ENCODE assay signal across 8 cellular contexts in the genomic region with DNA sequence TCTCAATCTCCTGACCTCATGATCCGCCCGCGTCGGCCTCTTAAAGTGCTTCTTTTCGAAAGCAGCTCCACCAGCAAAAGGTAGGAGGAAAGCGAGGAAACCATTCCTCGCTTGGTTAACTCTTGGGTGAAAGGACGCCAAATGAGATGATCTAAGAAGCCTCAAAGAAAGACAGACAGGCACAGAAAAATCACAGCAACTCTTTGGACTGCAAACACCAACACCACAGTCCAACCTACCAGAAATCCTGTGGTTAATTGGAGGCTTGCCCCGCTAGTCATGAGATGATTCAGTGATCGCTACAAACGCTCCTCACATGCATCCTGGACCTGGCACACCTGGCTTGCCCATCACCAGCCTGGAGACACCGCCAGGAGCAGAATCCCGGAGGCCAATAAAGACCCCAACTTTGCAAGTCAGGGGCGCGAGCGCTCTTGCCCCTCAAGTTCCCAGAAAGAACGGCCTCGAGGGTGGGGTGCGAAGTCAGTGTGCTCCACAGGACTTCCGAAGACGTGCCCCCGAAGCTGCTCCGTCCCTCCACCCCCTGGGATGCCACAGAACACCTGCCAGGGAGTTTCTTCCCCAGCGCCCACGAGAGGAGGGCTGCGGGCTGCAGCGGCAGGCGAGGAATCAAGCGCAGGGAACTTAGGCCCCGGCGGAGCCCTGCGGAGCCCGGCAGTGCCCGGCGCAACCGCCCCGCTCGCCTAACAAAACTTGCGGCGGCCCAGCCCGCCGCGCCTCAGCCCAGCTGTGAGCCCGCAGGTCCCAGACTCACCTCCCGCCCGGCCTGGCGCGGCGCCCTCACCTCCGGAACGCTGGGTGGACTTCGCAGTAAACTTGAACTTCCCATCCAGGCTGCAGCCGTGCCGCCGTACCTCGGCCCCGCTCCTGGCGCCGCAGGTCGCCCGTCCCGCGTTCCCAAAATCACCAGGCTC. TPM values are rescaled to one million over a fixed set of nuclear protein-coding genes. Genes with fewer than 3 reads are reported as not detected.
DNase-seq lines count a peak whose midpoint lies in the region; ATAC-seq, FAIRE-seq and TF ChIP-seq lines count a peak whose summit lies in the region.
"Not testable (repeated sequence)": the region's sequence is repeated elsewhere in the genome, so short reads cannot be mapped to it uniquely, and the experiment has no call there.

No MANE protein-coding gene starts in this region.

- not testable (repeated sequence) for H3K9me1 ChIP-seq in IMR-90 (ENCODE audit: insufficient read depth, low read length)

- H3K4me3 ChIP-seq in GM12864 (ENCODE audit: low read depth, low read length) (peak overlapping the region; percentile 65), HCT116 (replicated peaks in 1 of 2; ENCODE audit: low read depth in 1 of 2, low read length in 2 of 2) (peak overlapping the region; percentile 58 to 64), IMR-90 (ENCODE audit: insufficient read depth, low read depth, low read length) (peak overlapping the region; percentile 88), astrocyte (ENCODE audit: insufficient read depth, low read depth, low read length) (peak overlapping the region; percentile 60), cardiac muscle cell (peak overlapping the region; percentile 91), neural cell (ENCODE audit: low read length) (peak overlapping the region; percentile 67), upper lobe of left lung (peak overlapping the region; percentile 77 to 86 (median 82))

- H3F3A ChIP-seq in neural cell (ENCODE audit: insufficient read depth, low read length, poor library complexity, severe bottlenecking), result not testable (repeated sequence)

- H2BK120ac ChIP-seq in IMR-90 (ENCODE audit: low read depth, low read length), result not testable (repeated sequence)

- H3K23ac ChIP-seq in IMR-90 (ENCODE audit: low read depth, low read length), result not testable (repeated sequence)

- H3K4me1 Mint-ChIP-seq in astrocyte (ENCODE audit: low read depth, unreplicated experiment), result not testable (repeated sequence)

- not testable (repeated sequence) for TF ChIP-seq EP300 in neural cell (conservative IDR thresholded peaks at IDR 0.05; ENCODE audit: poor library complexity, severe bottlenecking); upper lobe of left lung (IDR thresholded peaks at IDR 0.05)

- H2AFZ ChIP-seq in HCT116 (ENCODE audit: low read depth, low read length, poor library complexity, severe bottlenecking); IMR-90 (replicated peaks; ENCODE audit: low read length, poor library complexity); neural cell (ENCODE audit: low read depth, low read length): not testable (repeated sequence)
- H2AFZ ChIP-seq in astrocyte (ENCODE audit: low read depth, low read length), result peak overlapping the region; percentile 41

- CTCF ChIA-PET in HCT116 (lab: Charles Lee); IMR-90 (lab: Yijun Ruan, JAX): not testable (repeated sequence)

- H3K4me1 ChIP-seq in HCT116 (ENCODE audit: control insufficient read depth in 1 of 2, insufficient read depth in 2 of 2, low read length in 2 of 2); IMR-90 (ENCODE audit: control insufficient read depth, insufficient read depth, low read length); astrocyte (ENCODE audit: insufficient read depth, low read length); cardiac muscle cell (ENCODE audit: low read depth): not testable (repeated sequence)
- peaks cover 0 to 10% (median 3%) of the 10 kb centered on the region in 4 donors for H3K4me1 ChIP-seq in upper lobe of left lung

- H3K4me2 ChIP-seq in HCT116 (ENCODE audit: low read length), result peak overlapping the region; percentile 72
- H3K4me2 ChIP-seq in IMR-90 (ENCODE audit: low read depth, low read length), result peak overlapping the region; percentile 65
- peak overlapping the region; percentile 84 for H3K4me2 ChIP-seq in astrocyte (ENCODE audit: low read length)
- not testable (repeated sequence) for H3K4me2 ChIP-seq in neural cell (ENCODE audit: low read length)

- dilution Hi-C loops in IMR-90 (cut with HindIII; ENCODE audit: low sequenced_read_pairs, unreplicated experiment), result not testable (repeated sequence)

- not testable (repeated sequence) for H3K18ac ChIP-seq in IMR-90 (ENCODE audit: low read depth, low read length)

- not testable (repeated sequence) for H3K9me3 ChIP-seq in HCT116 (ENCODE audit: control insufficient read depth in 1 of 2, insufficient read depth in 1 of 2, low read depth in 1 of 2, low read length in 2 of 2); IMR-90 (ENCODE audit: control insufficient read depth, insufficient read depth, low read length); astrocyte (ENCODE audit: insufficient read depth, low read depth, low read length); cardiac muscle cell (ENCODE audit: low read depth); neural cell (ENCODE audit: low read length); upper lobe of left lung

- H2BK15ac ChIP-seq in IMR-90 (ENCODE audit: low read depth, low read length), result not testable (repeated sequence)

- H2AK5ac ChIP-seq in IMR-90 (ENCODE audit: low read depth, low read length), result not testable (repeated sequence)

- not testable (repeated sequence) for H3K9me2 ChIP-seq in HCT116 (ENCODE audit: insufficient read depth); neural cell (ENCODE audit: insufficient read depth, low read length)

- H4K20me1 ChIP-seq in HCT116 (ENCODE audit: insufficient read depth); IMR-90 (ENCODE audit: insufficient read depth, low read length); astrocyte (ENCODE audit: insufficient read depth, low read length); neural cell (ENCODE audit: insufficient read depth): not testable (repeated sequence)

- not testable (repeated sequence) for H4K8ac ChIP-seq in IMR-90 (ENCODE audit: low read depth in 2 of 2, low read length in 2 of 2)

- H4K91ac ChIP-seq in IMR-90 (ENCODE audit: insufficient read depth, low read depth, low read length), result not testable (repeated sequence)

- H3K9ac ChIP-seq in HCT116 (ENCODE audit: low read length), result peak overlapping the region; percentile 71
- H3K9ac ChIP-seq in IMR-90 (ENCODE audit: low read depth, low read length), result peak overlapping the region; percentile 64
- peak overlapping the region; percentile 80 for H3K9ac ChIP-seq in astrocyte (ENCODE audit: low read length)
- H3K9ac ChIP-seq in neural cell (ENCODE audit: low read length), result peak overlapping the region; percentile 67

- intact Hi-C loops in HCT116 (cut with micrococcal nuclease); IMR-90 (cut with micrococcal nuclease): not testable (repeated sequence)

- peak overlapping the region; percentile 94 for H3K4me3 Mint-ChIP-seq in astrocyte (ENCODE audit: unreplicated experiment)

- not testable (repeated sequence) for H3K27me3 Mint-ChIP-seq in astrocyte (ENCODE audit: low read depth, unreplicated experiment)

- H3K79me1 ChIP-seq in IMR-90 (ENCODE audit: low read depth in 1 of 2, low read length in 2 of 2), result not testable (repeated sequence)

- peak; percentile 51 for ATAC-seq in HCT116
- peak; percentile 58 for ATAC-seq in IMR-90 (ENCODE audit: low read depth)
- ATAC-seq in SK-N-SH treated with all-trans-retinoic acid at 6 μM for 48 hours, result peak; percentile 71
- peak; percentile 74 to 82 for ATAC-seq in upper lobe of left lung (ENCODE audit: low FRiP score in 2 of 2)

- not testable (repeated sequence) for H3K27me3 ChIP-seq in HCT116 (ENCODE audit: insufficient read depth, low read length); IMR-90 (ENCODE audit: control insufficient read depth, insufficient read depth, low read length); astrocyte (ENCODE audit: insufficient read depth, low read length); cardiac muscle cell; neural cell (ENCODE audit: insufficient read depth, low read depth, low read length); upper lobe of left lung

- H3K56ac ChIP-seq in IMR-90 (ENCODE audit: extremely low read depth, insufficient read depth, low read length), result not testable (repeated sequence)

- peak overlapping the region; percentile 90 for H3K27ac Mint-ChIP-seq in astrocyte (ENCODE audit: unreplicated experiment)

- TF ChIP-seq POLR2A in HCT116 (IDR thresholded peaks at IDR 0.05; ENCODE audit: borderline replicate concordance, extremely low read depth, insufficient read depth, insufficient read length); IMR-90 (IDR thresholded peaks at IDR 0.05; ENCODE audit: low read depth, low read length); upper lobe of left lung (IDR thresholded peaks at IDR 0.05): not testable (repeated sequence)

- not testable (repeated sequence) for TF ChIP-seq CTCF in GM12864 (IDR thresholded peaks at IDR 0.05; ENCODE audit: low read depth, low read length, missing control alignments); HCT116 (IDR thresholded peaks at IDR 0.05 in 2 of 3, conservative IDR thresholded peaks at IDR 0.05 in 1 of 3; ENCODE audit: borderline replicate concordance in 1 of 3, insufficient read depth in 1 of 3, low read depth in 2 of 3, low read length in 2 of 3); IMR-90 (conservative IDR thresholded peaks at IDR 0.05; ENCODE audit: low read depth, low read length); astrocyte (IDR thresholded peaks at IDR 0.05; ENCODE audit: insufficient read depth, low read depth, low read length); cardiac muscle cell (IDR thresholded peaks at IDR 0.05; ENCODE audit: low read depth, low read length); neural cell (IDR thresholded peaks at IDR 0.05; ENCODE audit: poor library complexity, severe bottlenecking); upper lobe of left lung (IDR thresholded peaks at IDR 0.05)

- H3K36me3 ChIP-seq in HCT116 (ENCODE audit: control insufficient read depth in 1 of 2, insufficient read depth in 2 of 2, low read length in 2 of 2); IMR-90 (ENCODE audit: control insufficient read depth, insufficient read depth, low read length); astrocyte (ENCODE audit: insufficient read depth, low read length); cardiac muscle cell; neural cell (ENCODE audit: insufficient read depth, low read length); upper lobe of left lung: not testable (repeated sequence)

- H3K9me3 Mint-ChIP-seq in astrocyte (ENCODE audit: unreplicated experiment), result not testable (repeated sequence)

- in situ Hi-C loops in IMR-90 (cut with MboI; ENCODE audit: low sequenced_read_pairs), result not testable (repeated sequence)

- not testable (repeated sequence) for DNase-seq in GM12864 (ENCODE audit: low read depth); HCT116 (ENCODE audit: low read depth, low spot score)
- DNase-seq in IMR-90, result peak; percentile 44
- peak; percentile 31 for DNase-seq in astrocyte (ENCODE audit: low read depth)
- DNase-seq in cardiac muscle cell (ENCODE audit: low read depth in 1 of 2, low spot score in 1 of 2), result peak; percentile 31 to 54
- peak; percentile 48 to 94 for DNase-seq in upper lobe of left lung

- RAD21 ChIA-PET in HCT116 (lab: Charles Lee; ENCODE audit: low non-redundant PET in 1 of 2, low total read pairs in 2 of 2, uncharacterized antibody in 2 of 2, unreplicated experiment in 2 of 2), result not testable (repeated sequence)

- not testable (repeated sequence) for H2BK20ac ChIP-seq in IMR-90 (ENCODE audit: low read depth, low read length)

- not testable (repeated sequence) for FAIRE-seq in astrocyte (lab: Jason Lieb, UNC)

- peak overlapping the region; percentile 55 for H3K27ac ChIP-seq in HCT116 (ENCODE audit: low read depth, low read length)
- peak overlapping the region; percentile 24; the same call in 1 of the 2 replicates for H3K27ac ChIP-seq in IMR-90 (ENCODE audit: insufficient read depth, low read length)
- H3K27ac ChIP-seq in astrocyte (ENCODE audit: low read depth, low read length), result not testable (repeated sequence)
- H3K27ac ChIP-seq in cardiac muscle cell, result peak overlapping the region; percentile 90
- peak overlapping the region; percentile 37 for H3K27ac ChIP-seq in neural cell (ENCODE audit: low read length)
- H3K27ac ChIP-seq in upper lobe of left lung, result peak overlapping the region; percentile 53 to 84 (median 75)

- POLR2A ChIA-PET in HCT116 (lab: Charles Lee), result interaction anchor here (1.4 kb wide), 1 partner anchor 112 kb away, joined by 6 read pairs; no protein-coding TSS in a partner anchor
- POLR2A ChIA-PET in IMR-90 (lab: Charles Lee; ENCODE audit: unreplicated experiment), result interaction anchor here (0.6 kb wide), 1 partner anchor 127 kb away, joined by 3 read pairs; no protein-coding TSS in a partner anchor

- not testable (repeated sequence) for TF ChIP-seq RAD21 in HCT116 (IDR thresholded peaks at IDR 0.05; ENCODE audit: low read depth); IMR-90 (IDR thresholded peaks at IDR 0.05; ENCODE audit: low read length); neural cell (conservative IDR thresholded peaks at IDR 0.05)

- H2AK9ac ChIP-seq in IMR-90 (replicated peaks; ENCODE audit: low read depth, low read length, poor library complexity), result not testable (repeated sequence)

- BruUV-seq in HCT116 (replicated peaks; lab: Mats Ljungman, UMichigan); IMR-90 (replicated peaks; lab: Mats Ljungman, UMichigan): not testable (repeated sequence)

- H3K4ac ChIP-seq in IMR-90 (ENCODE audit: low read depth, low read length), result not testable (repeated sequence)

- 20% methylated on average over 10 of the region's 63 CpGs; no CpG with 5 or more reads in 1 of the 2 experiments for WGBS in IMR-90 (ENCODE audit: extremely low coverage in 2 of 2, insufficient read length in 1 of 2), 2 experiments
- 11 to 51% methylated on average over 9 to 37 of the region's 63 CpGs for WGBS in upper lobe of left lung, 2 donors

- H3K36me3 Mint-ChIP-seq in astrocyte (ENCODE audit: low read depth, unreplicated experiment), result not testable (repeated sequence)

- not testable (repeated sequence) for H3K14ac ChIP-seq in IMR-90 (replicated peaks; ENCODE audit: low read depth, low read length)

- H2BK5ac ChIP-seq in IMR-90 (ENCODE audit: low read depth, low read length, poor library complexity, severe bottlenecking), result not testable (repeated sequence)

- H4K5ac ChIP-seq in IMR-90 (ENCODE audit: low read depth, low read length), result not testable (repeated sequence)

- H3K79me2 ChIP-seq in HCT116 (ENCODE audit: insufficient read depth, low read length); astrocyte (ENCODE audit: insufficient read depth, low read length); neural cell (replicated peaks; ENCODE audit: insufficient read depth, low read length): not testable (repeated sequence)

RNA-seq across cellular contexts. Expression of a gene that starts 0.9 kb away (rescaled TPM):
- 6.0 TPM for total RNA-seq in HCT116 (2021; ENCODE audit: unreplicated experiment)
- 3.9 and 4.7 TPM in 2 replicates for polyA plus RNA-seq in HCT116 (2012)
- total RNA-seq in IMR-90 (2012; rRNA removed), result 2.7 and 2.8 TPM in 2 replicates
- 5.6 and 6.5 TPM in 2 replicates for polyA plus RNA-seq in IMR-90 (2012; rRNA removed)
- 1.5 and 1.6 TPM in 2 replicates for polyA plus RNA-seq in IMR-90 (2012; cell fraction: cytosol; rRNA removed)
- polyA plus RNA-seq in IMR-90 (2012; cell fraction: nucleus; rRNA removed; ENCODE audit: low replicate concordance), result 11.5 and 40.4 TPM in 2 replicates
- 8.3 and 8.7 TPM in 2 replicates for total RNA-seq in astrocyte
- total RNA-seq in cardiac muscle cell, result 10.9 and 15.8 TPM in 2 replicates
- polyA plus RNA-seq in cardiac muscle cell, result 9.5 and 11.6 TPM in 2 replicates
- polyA plus RNA-seq in neural cell, result 21.5 and 21.8 TPM in 2 replicates
- polyA minus RNA-seq in neural cell, result 16.3 and 18.6 TPM in 2 replicates
- total RNA-seq in upper lobe of left lung, result 10 to 100 TPM in 4 of 6 donors, 1 to 10 TPM in 2; 7.1 to 29.3 (median 13.2) TPM
